Comparison of ENCODE assay signal across 23 cellular contexts in the genomic region with DNA sequence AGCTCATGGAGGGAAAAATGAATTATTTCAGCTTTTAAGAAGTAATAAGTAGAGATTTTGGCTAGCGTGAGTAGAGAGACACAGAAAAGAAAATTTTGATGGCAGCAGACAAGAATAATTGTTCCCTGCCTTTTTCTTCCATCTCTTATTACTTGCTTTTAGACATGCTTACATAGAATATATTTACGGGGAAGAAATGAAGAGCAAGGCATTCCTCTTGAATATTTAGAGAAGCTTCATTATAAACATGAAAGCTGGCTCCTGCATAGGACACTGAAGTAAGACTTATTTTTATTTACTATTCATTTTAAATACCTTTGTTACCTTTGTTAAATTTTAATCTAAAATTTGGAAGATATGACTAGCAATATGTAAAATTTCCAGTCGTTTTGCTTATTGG. TPM values are rescaled to one million over a fixed set of nuclear protein-coding genes. Genes with fewer than 3 reads are reported as not detected.
DNase-seq lines count a peak whose midpoint lies in the region; ATAC-seq and TF ChIP-seq lines count a peak whose summit lies in the region.
"Had no signal": no experiment of that assay in that cellular context is flagged by ENCODE, and none has a peak within 500 bp of the region (broad histone marks: within the 10 kb centered on the region; RNA-seq: fewer than 3 reads in every experiment).

No MANE protein-coding gene starts in this region.

- no peaks in the 10 kb centered on the region for H3K9me2 ChIP-seq in HCT116 (ENCODE audit: insufficient read depth)

- RAD21 ChIA-PET in HCT116 (lab: Charles Lee; ENCODE audit: low non-redundant PET in 1 of 2, low total read pairs in 2 of 2, uncharacterized antibody in 2 of 2, unreplicated experiment in 2 of 2), result no interaction called here

- POLR2A ChIA-PET in HCT116 (lab: Charles Lee), result no interaction called here

- H3K79me1 ChIP-seq in mesenchymal stem cell (replicated peaks; ENCODE audit: low read length, poor library complexity, severe bottlenecking), result peaks cover 1% of the 10 kb centered on the region

- H2AFZ ChIP-seq in ACC112 (ENCODE audit: low read length, unreplicated experiment) (no peak overlapping the region), HCT116 (ENCODE audit: low read depth, low read length, poor library complexity, severe bottlenecking) (no peak overlapping the region), mesenchymal stem cell (ENCODE audit: low read depth, low read length) (no peak overlapping the region)

- no peak overlapping the region for H4K8ac ChIP-seq in mesenchymal stem cell (ENCODE audit: low read length)

- no CpG with 5 or more reads among the region's 3 CpGs for WGBS in mesenchymal stem cell
- 89% methylated on average over 3 of the region's 3 CpGs for WGBS in prostate gland

- H3K23ac ChIP-seq in mesenchymal stem cell (ENCODE audit: low read length in 2 of 2), result no peak overlapping the region

- no peak for TF ChIP-seq CTCF in HCT116 (IDR thresholded peaks at IDR 0.05 in 2 of 3, conservative IDR thresholded peaks at IDR 0.05 in 1 of 3; ENCODE audit: borderline replicate concordance in 1 of 3, insufficient read depth in 1 of 3, low read depth in 2 of 3, low read length in 2 of 3)
- TF ChIP-seq CTCF in prostate gland (IDR thresholded peaks at IDR 0.05), result no peak
- no peak for TF ChIP-seq CTCF in left ventricle myocardium inferior (IDR thresholded peaks at IDR 0.05; ENCODE audit: borderline replicate concordance)

- no peaks in the 10 kb centered on the region for H3K27me3 ChIP-seq in ACC112 (ENCODE audit: insufficient read depth, low read length)
- no peaks in the 10 kb centered on the region for H3K27me3 ChIP-seq in HCT116 (ENCODE audit: insufficient read depth, low read length)
- no peaks in the 10 kb centered on the region for H3K27me3 ChIP-seq in adipocyte (replicated peaks; ENCODE audit: control insufficient read depth, insufficient read depth, low read length)
- H3K27me3 ChIP-seq in mesenchymal stem cell (ENCODE audit: control insufficient read depth in 1 of 2, insufficient read depth in 1 of 2, low read length in 2 of 2), result no peaks in the 10 kb centered on the region
- no peaks in the 10 kb centered on the region for H3K27me3 ChIP-seq in prostate gland (replicated peaks; ENCODE audit: insufficient read depth)
- H3K27me3 ChIP-seq in left ventricle myocardium inferior (ENCODE audit: low read depth), result no peaks in the 10 kb centered on the region
- H3K27me3 ChIP-seq: BLaER1, right lobe of liver, SJSA1, stomach, vagina had no signal

- H3K4me2 ChIP-seq in HCT116 (ENCODE audit: low read length) (peak overlapping the region; percentile 46), mesenchymal stem cell (ENCODE audit: low read length, poor library complexity, severe bottlenecking) (no peak overlapping the region)
- H3K4me2 ChIP-seq: BLaER1 had no signal

- H3K36me3 ChIP-seq in ACC112 (ENCODE audit: insufficient read depth, low read length) (peaks cover 12% of the 10 kb centered on the region), HCT116 (ENCODE audit: control insufficient read depth in 1 of 2, insufficient read depth in 2 of 2, low read length in 2 of 2) (peaks cover 0 to 7% of the 10 kb centered on the region in 2 experiments; a peak in 1 of 4 replicates), adipocyte (ENCODE audit: control insufficient read depth, insufficient read depth, low read length, severe bottlenecking) (no peaks in the 10 kb centered on the region), mesenchymal stem cell (ENCODE audit: control insufficient read depth in 1 of 2, insufficient read depth in 2 of 2, low read depth in 1 of 2, low read length in 2 of 2) (peaks cover 0 to 22% of the 10 kb centered on the region in 2 experiments), prostate gland (no peaks in the 10 kb centered on the region), left ventricle myocardium inferior (peaks cover 11% of the 10 kb centered on the region)
- H3K36me3 ChIP-seq: right lobe of liver had no signal

- H3K79me2 ChIP-seq in ACC112 (ENCODE audit: control insufficient read depth, insufficient read depth, low read length, unreplicated experiment), result peaks cover 3% of the 10 kb centered on the region
- H3K79me2 ChIP-seq in HCT116 (ENCODE audit: insufficient read depth, low read length), result no peaks in the 10 kb centered on the region; the same call in 1 of the 2 replicates

- no peak for TF ChIP-seq RAD21 in HCT116 (IDR thresholded peaks at IDR 0.05; ENCODE audit: low read depth)

- ATAC-seq in HCT116, result peak; percentile 38
- ATAC-seq: activated CD4-positive, CD25-positive, alpha-beta regulatory T cell treated with anti-CD3 and anti-CD28 coated beads, Interleukin-2, amount 50 U/mL, for 24 hours had no signal

- no peak overlapping the region for H3K9ac ChIP-seq in HCT116 (ENCODE audit: low read length)
- H3K9ac ChIP-seq in adipocyte (ENCODE audit: low read length), result no peak overlapping the region
- H3K9ac ChIP-seq in mesenchymal stem cell (ENCODE audit: low read length), result no peak overlapping the region
- H3K9ac ChIP-seq: BLaER1 had no signal

- H2BK5ac ChIP-seq in mesenchymal stem cell (ENCODE audit: low read depth, low read length, poor library complexity, severe bottlenecking), result no peak overlapping the region

- intact Hi-C loops in HCT116 (cut with micrococcal nuclease), result no loop called here
- intact Hi-C loops in prostate gland (cut with DNase I), result no loop called here
- intact Hi-C loops in left ventricle myocardium inferior (cut with micrococcal nuclease), result no loop called here

- CTCF ChIA-PET in HCT116 (lab: Charles Lee), result interaction anchor here (0.6 to 5.6 kb wide), 3 partner anchors 16 to 374 kb away, joined by 3 to 44 read pairs (median 3); no protein-coding TSS in a partner anchor

- TF ChIP-seq POLR2A in HCT116 (IDR thresholded peaks at IDR 0.05; ENCODE audit: borderline replicate concordance, extremely low read depth, insufficient read depth, insufficient read length) (no peak), prostate gland (IDR thresholded peaks at IDR 0.05) (no peak)

- H2AK5ac ChIP-seq in mesenchymal stem cell (ENCODE audit: low read length, severe bottlenecking), result no peak overlapping the region

- peak overlapping the region; percentile 32; the same call in 1 of the 2 replicates for H3K4me3 ChIP-seq in ACC112 (ENCODE audit: low read depth, low read length)
- no peak overlapping the region for H3K4me3 ChIP-seq in HCT116 (replicated peaks in 1 of 2; ENCODE audit: low read depth in 1 of 2, low read length in 2 of 2)
- H3K4me3 ChIP-seq in adipocyte (ENCODE audit: low read length), result peak overlapping the region; percentile 40
- no peak overlapping the region for H3K4me3 ChIP-seq in mesenchymal stem cell (ENCODE audit: insufficient read depth in 1 of 2, low read depth in 1 of 2, low read length in 2 of 2)
- no peak overlapping the region for H3K4me3 ChIP-seq in prostate gland
- H3K4me3 ChIP-seq in left ventricle myocardium inferior, result no peak overlapping the region
- H3K4me3 ChIP-seq: BLaER1, right lobe of liver, SJSA1, stomach, vagina had no signal

- BruUV-seq in HCT116 (replicated peaks; lab: Mats Ljungman, UMichigan), result no TSS peak

- no peaks in the 10 kb centered on the region for H3K9me3 ChIP-seq in HCT116 (ENCODE audit: control insufficient read depth in 1 of 2, insufficient read depth in 1 of 2, low read depth in 1 of 2, low read length in 2 of 2)
- H3K9me3 ChIP-seq in adipocyte (ENCODE audit: control insufficient read depth, low read length), result no peaks in the 10 kb centered on the region
- no peaks in the 10 kb centered on the region for H3K9me3 ChIP-seq in mesenchymal stem cell (ENCODE audit: control insufficient read depth, low read length)
- H3K9me3 ChIP-seq in prostate gland, result no peaks in the 10 kb centered on the region
- H3K9me3 ChIP-seq in left ventricle myocardium inferior (replicated peaks), result no peaks in the 10 kb centered on the region
- H3K9me3 ChIP-seq: BLaER1, right lobe of liver, SJSA1, stomach, vagina had no signal

- H2BK12ac ChIP-seq in mesenchymal stem cell (ENCODE audit: low read length in 2 of 2), result no peak overlapping the region

- DNase-seq in HCT116 (ENCODE audit: low read depth, low spot score) (no peak), adipocyte (ENCODE audit: low read depth) (no peak), mesenchymal stem cell (peak; percentile 11), caudate nucleus (lab: John Stamatoyannopoulos, UW) (no peak), prostate gland (ENCODE audit: low spot score) (no peak), left ventricle myocardium inferior (no peak), T-helper 1 cell (no peak)
- DNase-seq: activated CD4-positive, alpha-beta memory T cell treated with anti-CD3 and anti-CD28 coated beads for 36 hours; activated naive CD4-positive, alpha-beta T cell treated with Interleukin-2 at 50 U/mL for 16 hours; amygdala; cortex of kidney; effector memory CD4-positive, alpha-beta T cell; mesendoderm; NCI-H187; right lobe of liver; stimulated activated CD4-positive, alpha-beta T cell treated with anti-CD3 and anti-CD28 coated beads, Interleukin-12 subunit alpha, Interleukin-12 subunit beta, amount 100 ng/mL, for 4 hours; stimulated activated CD4-positive, alpha-beta T cell treated with anti-CD3 and anti-CD28 coated beads, Interleukin-4, amount 100 ng/mL, for 1 hour; stomach had no signal

- no peak overlapping the region for H2BK15ac ChIP-seq in mesenchymal stem cell (ENCODE audit: low read depth, poor library complexity, severe bottlenecking)

- H3K18ac ChIP-seq in mesenchymal stem cell (ENCODE audit: low read depth in 1 of 2, low read length in 2 of 2), result no peak overlapping the region

- H2BK120ac ChIP-seq in mesenchymal stem cell (ENCODE audit: low read depth, low read length), result no peak overlapping the region

- no peak overlapping the region for H3K14ac ChIP-seq in mesenchymal stem cell (ENCODE audit: low read length in 2 of 2)

- no peaks in the 10 kb centered on the region for H4K20me1 ChIP-seq in HCT116 (ENCODE audit: insufficient read depth)

- H3K4me1 ChIP-seq in ACC112 (ENCODE audit: control insufficient read depth, insufficient read depth, low read length, unreplicated experiment) (peaks cover 22% of the 10 kb centered on the region), HCT116 (ENCODE audit: control insufficient read depth in 1 of 2, insufficient read depth in 2 of 2, low read length in 2 of 2) (peaks cover 10 to 18% of the 10 kb centered on the region in 2 experiments), adipocyte (ENCODE audit: control insufficient read depth, insufficient read depth, low read length) (peaks cover 20% of the 10 kb centered on the region), mesenchymal stem cell (ENCODE audit: control insufficient read depth, insufficient read depth, low read depth, low read length) (no peaks in the 10 kb centered on the region), prostate gland (replicated peaks) (no peaks in the 10 kb centered on the region), left ventricle myocardium inferior (peaks cover 15% of the 10 kb centered on the region)
- H3K4me1 ChIP-seq: BLaER1, vagina had no signal

- H3K27ac ChIP-seq in ACC112 (ENCODE audit: low read depth, low read length) (peak overlapping the region; percentile 80), HCT116 (ENCODE audit: low read depth, low read length) (no peak overlapping the region), mesenchymal stem cell (ENCODE audit: low read length, poor library complexity, severe bottlenecking) (no peak overlapping the region), caudate nucleus (ENCODE audit: low read depth, low read length) (no peak overlapping the region), prostate gland (no peak overlapping the region), left ventricle myocardium inferior (replicated peaks) (no peak overlapping the region)
- H3K27ac ChIP-seq: BLaER1, right lobe of liver, SJSA1, stomach, vagina had no signal

- no peak overlapping the region for H4K91ac ChIP-seq in mesenchymal stem cell (ENCODE audit: low read length)

- no peak overlapping the region for H3K4ac ChIP-seq in mesenchymal stem cell (ENCODE audit: low read depth in 1 of 2, low read length in 2 of 2)

RNA-seq across cellular contexts. Expression of a gene that starts 32.2 kb away (rescaled TPM):
- 23.0 TPM for total RNA-seq in HCT116 (2021; ENCODE audit: unreplicated experiment)
- polyA plus RNA-seq in HCT116 (2012), result 5.6 and 7.3 TPM in 2 replicates
- 8.9 TPM for polyA plus RNA-seq in mesenchymal stem cell (2013, experiment 1 of 2)
- polyA plus RNA-seq in mesenchymal stem cell (2013, experiment 2 of 2), result 10.1 TPM
- 10 to 100 TPM; 14.0 to 17.0 TPM for total RNA-seq in prostate gland
- 7.5 TPM for total RNA-seq in left ventricle myocardium inferior

Comparison
In these comparisons a context has a peak if more than half of its experiments do, and no peak if none do; other contexts are left out.
1. H3K4me3 ChIP-seq: peak in ACC112 (single experiment) and adipocyte (single experiment); none in HCT116 (0 of 2), mesenchymal stem cell (0 of 2), prostate gland (0 of 2) and left ventricle myocardium inferior (single experiment).